Comparison of ENCODE assay signal across 1 cellular context in the genomic region with DNA sequence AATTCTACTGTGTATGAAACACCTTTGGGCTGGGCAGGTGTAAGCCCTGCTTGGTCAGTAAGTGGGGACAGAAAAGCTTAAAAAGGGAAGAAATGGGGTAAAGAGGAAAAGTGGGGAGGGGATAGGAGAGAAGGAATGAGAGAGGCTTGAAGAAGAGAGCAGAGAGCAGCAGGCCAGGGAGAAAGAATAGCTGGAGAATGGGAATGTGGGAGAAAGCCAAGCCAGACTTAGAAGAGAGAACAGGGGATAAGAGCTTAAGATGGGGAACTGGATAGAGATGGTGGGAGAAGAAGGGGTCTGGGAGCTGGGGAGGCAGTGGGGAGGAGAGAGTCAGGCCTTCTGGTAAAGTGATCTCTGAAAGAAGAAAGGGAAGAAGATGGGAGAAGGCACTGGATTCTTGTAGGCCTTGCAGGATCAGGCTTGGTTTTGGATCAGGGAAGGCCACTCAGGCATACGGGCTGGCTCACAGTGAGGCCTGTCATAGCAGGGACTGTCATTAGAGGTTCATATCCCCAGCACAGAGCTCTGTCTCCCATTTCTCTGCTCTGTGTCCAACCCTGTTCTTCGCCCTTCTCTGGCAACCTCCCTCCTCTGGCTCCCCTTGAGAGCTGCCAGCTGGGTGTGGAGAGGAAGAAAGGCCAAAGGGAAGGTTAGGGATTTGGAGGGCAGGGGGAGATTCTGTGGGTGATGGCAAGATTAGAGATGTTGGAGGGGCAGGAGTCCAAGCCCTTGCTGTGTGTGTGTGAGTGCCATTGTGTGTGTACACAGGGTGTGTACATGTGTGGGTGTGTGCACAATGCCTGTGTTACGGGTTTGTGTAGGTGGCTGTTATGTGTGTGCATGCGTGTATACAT.
TF ChIP-seq lines count a peak whose summit lies in the region.

No MANE protein-coding gene starts in this region.

TF ChIP-seq in GM12878, 131 proteins besides CTCF, POLR2A, EP300 and RAD21:
- TF ChIP-seq POLR2AphosphoS5 (IDR thresholded peaks at IDR 0.05; ENCODE audit: low read length) = no peak
- TF ChIP-seq, protein P1, sequence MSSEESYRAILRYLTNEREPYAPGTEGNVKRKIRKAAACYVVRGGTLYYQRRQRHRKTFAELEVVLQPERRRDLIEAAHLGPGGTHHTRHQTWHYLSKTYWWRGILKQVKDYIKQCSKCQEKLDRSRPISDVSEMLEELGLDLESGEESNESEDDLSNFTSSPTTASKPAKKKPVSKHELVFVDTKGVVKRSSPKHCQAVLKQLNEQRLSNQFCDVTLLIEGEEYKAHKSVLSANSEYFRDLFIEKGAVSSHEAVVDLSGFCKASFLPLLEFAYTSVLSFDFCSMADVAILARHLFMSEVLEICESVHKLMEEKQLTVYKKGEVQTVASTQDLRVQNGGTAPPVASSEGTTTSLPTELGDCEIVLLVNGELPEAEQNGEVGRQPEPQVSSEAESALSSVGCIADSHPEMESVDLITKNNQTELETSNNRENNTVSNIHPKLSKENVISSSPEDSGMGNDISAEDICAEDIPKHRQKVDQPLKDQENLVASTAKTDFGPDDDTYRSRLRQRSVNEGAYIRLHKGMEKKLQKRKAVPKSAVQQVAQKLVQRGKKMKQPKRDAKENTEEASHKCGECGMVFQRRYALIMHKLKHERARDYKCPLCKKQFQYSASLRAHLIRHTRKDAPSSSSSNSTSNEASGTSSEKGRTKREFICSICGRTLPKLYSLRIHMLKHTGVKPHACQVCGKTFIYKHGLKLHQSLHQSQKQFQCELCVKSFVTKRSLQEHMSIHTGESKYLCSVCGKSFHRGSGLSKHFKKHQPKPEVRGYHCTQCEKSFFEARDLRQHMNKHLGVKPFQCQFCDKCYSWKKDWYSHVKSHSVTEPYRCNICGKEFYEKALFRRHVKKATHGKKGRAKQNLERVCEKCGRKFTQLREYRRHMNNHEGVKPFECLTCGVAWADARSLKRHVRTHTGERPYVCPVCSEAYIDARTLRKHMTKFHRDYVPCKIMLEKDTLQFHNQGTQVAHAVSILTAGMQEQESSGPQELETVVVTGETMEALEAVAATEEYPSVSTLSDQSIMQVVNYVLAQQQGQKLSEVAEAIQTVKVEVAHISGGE (CRISPR knock-in tag; IDR thresholded peaks at IDR 0.05) = no peak
- TF ChIP-seq HDGF (IDR thresholded peaks at IDR 0.05) = 0 out of 2 replicates have a peak, but pooled peaks have one; percentile 3
